ENCODE assay signal across 10 cellular contexts in genomic region chr15:82040862-82041261, GRCh38. TPM values are rescaled to one million over a fixed set of nuclear protein-coding genes. Genes with fewer than 3 reads are reported as not detected.
DNase-seq lines count a peak whose midpoint lies in the region; ATAC-seq and TF ChIP-seq lines count a peak whose summit lies in the region.
"Had no signal": no experiment of that assay in that cellular context is flagged by ENCODE, and none has a peak within 500 bp of the region (broad histone marks: within the 10 kb centered on the region; RNA-seq: fewer than 3 reads in every experiment).

No MANE protein-coding gene starts in this region.

- no peak overlapping the region for H3K27ac ChIP-seq in upper lobe of right lung
- H3K27ac ChIP-seq: A549 had no signal

- no peak for TF ChIP-seq CTCF in upper lobe of right lung (IDR thresholded peaks at IDR 0.05)

- intact Hi-C loops in Right ventricle myocardium inferior (cut with DNase I): loop anchor here (10.0 kb wide), 1 partner anchor 226 kb away; no protein-coding TSS in a partner anchor
- intact Hi-C loops in cardiac septum (cut with DNase I): no loop called here
- intact Hi-C loops in upper lobe of right lung (cut with DNase I): no loop called here

- in situ Hi-C loops in G401 (cut with HindIII; ENCODE audit: low sequenced_read_pairs): no loop called here

- H3K36me3 ChIP-seq in endocrine pancreas (ENCODE audit: control insufficient read depth, insufficient read depth, low read length) (no peaks in the 10 kb centered on the region), upper lobe of right lung (no peaks in the 10 kb centered on the region)

- DNase-seq in Right ventricle myocardium inferior (ENCODE audit: missing footprints) (no peak), cardiac septum (ENCODE audit: low spot score) (no peak), NCI-H510A treated with DMSO at 0.1 percent for 48 hours (lab: John Stamatoyannopoulos, UW) (peak; percentile 92), upper lobe of right lung (no peak), G401 (ENCODE audit: low spot score) (no peak)
- DNase-seq: PC-3 had no signal

- H3K4me3 ChIP-seq in endocrine pancreas (ENCODE audit: control insufficient read depth, insufficient read depth, low read length) (peak overlapping the region; percentile 1), upper lobe of right lung (no peak overlapping the region)
- H3K4me3 ChIP-seq: A549 had no signal

- H3K27me3 ChIP-seq in endocrine pancreas (ENCODE audit: control insufficient read depth, insufficient read depth, low read length): no peaks in the 10 kb centered on the region
- H3K27me3 ChIP-seq in upper lobe of right lung: no peaks in the 10 kb centered on the region

- H3K9me3 ChIP-seq in endocrine pancreas (ENCODE audit: control insufficient read depth, low read length): no peaks in the 10 kb centered on the region
- H3K9me3 ChIP-seq in upper lobe of right lung: no peaks in the 10 kb centered on the region
- H3K9me3 ChIP-seq: A549 had no signal

- H3K4me1 ChIP-seq in endocrine pancreas (ENCODE audit: control insufficient read depth, insufficient read depth, low read length) (no peaks in the 10 kb centered on the region), upper lobe of right lung (peaks cover 10% of the 10 kb centered on the region)

- peak; percentile 38 for ATAC-seq in Right ventricle myocardium inferior
- peak; percentile 50 for ATAC-seq in upper lobe of right lung
- ATAC-seq in GM18858 (IDR thresholded peaks at IDR 0.05; ENCODE audit: unreplicated experiment): no peak
- ATAC-seq in GM21515 (IDR thresholded peaks at IDR 0.05; ENCODE audit: unreplicated experiment): no peak
- ATAC-seq: A549, PC-3 had no signal

- no peak overlapping the region for H3K9ac ChIP-seq in endocrine pancreas (ENCODE audit: control insufficient read depth, insufficient read depth, low read length)

RNA-seq across cellular contexts. Expression of gene MEX3B, which starts 5.0 kb away (rescaled TPM):
- total RNA-seq in Right ventricle myocardium inferior (4.0 TPM), cardiac septum (2.6 TPM), upper lobe of right lung (1.9 TPM)
- total RNA-seq in G401 (2014; rRNA removed; shearing (Covaris generic)): not detected in 2 replicates

Comparison
In these comparisons a context has a peak if more than half of its experiments do, and no peak if none do; other contexts are left out.
1. ATAC-seq: peak in Right ventricle myocardium inferior (single experiment) and upper lobe of right lung (single experiment); none in GM18858 (single experiment) and GM21515 (single experiment).